In the genomic region with DNA sequence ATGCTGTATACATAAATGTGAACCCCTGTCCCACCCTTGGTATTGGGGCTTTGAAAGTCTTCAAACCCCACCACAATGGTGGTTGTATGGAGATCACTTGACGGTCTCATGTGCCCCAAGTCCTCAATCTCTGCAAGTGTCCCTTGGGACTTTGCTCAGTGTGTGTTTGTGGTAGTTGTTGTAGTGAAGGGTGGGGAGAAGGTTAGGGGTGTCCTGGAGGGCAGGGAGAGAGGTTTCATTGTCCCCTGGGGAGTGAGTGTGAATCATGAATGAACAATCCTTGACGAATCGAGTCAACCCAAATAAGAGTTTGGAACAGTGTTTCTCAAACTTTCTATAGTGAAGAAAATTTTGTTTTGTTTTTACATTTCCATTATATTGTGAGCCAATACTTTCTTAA, we compare ENCODE assay signal across 1 cellular context.
TF ChIP-seq lines count a peak whose summit lies in the region.

No MANE protein-coding gene starts in this region.

TF ChIP-seq in IMR-90, 13 proteins besides CTCF, POLR2A, EP300 and RAD21:
- TF ChIP-seq RFX5 (IDR thresholded peaks at IDR 0.05; ENCODE audit: low read depth, low read length), result no peak
- TF ChIP-seq, protein P1, sequence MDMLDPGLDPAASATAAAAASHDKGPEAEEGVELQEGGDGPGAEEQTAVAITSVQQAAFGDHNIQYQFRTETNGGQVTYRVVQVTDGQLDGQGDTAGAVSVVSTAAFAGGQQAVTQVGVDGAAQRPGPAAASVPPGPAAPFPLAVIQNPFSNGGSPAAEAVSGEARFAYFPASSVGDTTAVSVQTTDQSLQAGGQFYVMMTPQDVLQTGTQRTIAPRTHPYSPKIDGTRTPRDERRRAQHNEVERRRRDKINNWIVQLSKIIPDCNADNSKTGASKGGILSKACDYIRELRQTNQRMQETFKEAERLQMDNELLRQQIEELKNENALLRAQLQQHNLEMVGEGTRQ (IDR thresholded peaks at IDR 0.05; ENCODE audit: low read depth, low read length), result no peak
- no peak for TF ChIP-seq MAFK (IDR thresholded peaks at IDR 0.05; ENCODE audit: low read depth, low read length)
- no peak for TF ChIP-seq BHLHE40 (IDR thresholded peaks at IDR 0.05; ENCODE audit: low read depth, low read length)
- no peak for TF ChIP-seq CEBPB (IDR thresholded peaks at IDR 0.05; ENCODE audit: low read depth, low read length)
- no peak for TF ChIP-seq MAZ (IDR thresholded peaks at IDR 0.05; ENCODE audit: borderline replicate concordance, low read depth, low read length)
- TF ChIP-seq CHD1 (IDR thresholded peaks at IDR 0.05; ENCODE audit: low read depth, low read length), result no peak
- no peak for TF ChIP-seq FOS (IDR thresholded peaks at IDR 0.05; ENCODE audit: low read depth, low read length)
- no peak for TF ChIP-seq NFE2L2 (IDR thresholded peaks at IDR 0.05; ENCODE audit: low read depth, low read length)
- no peak for TF ChIP-seq SMC3 (IDR thresholded peaks at IDR 0.05; ENCODE audit: low read depth, low read length)
- TF ChIP-seq, protein P2, sequence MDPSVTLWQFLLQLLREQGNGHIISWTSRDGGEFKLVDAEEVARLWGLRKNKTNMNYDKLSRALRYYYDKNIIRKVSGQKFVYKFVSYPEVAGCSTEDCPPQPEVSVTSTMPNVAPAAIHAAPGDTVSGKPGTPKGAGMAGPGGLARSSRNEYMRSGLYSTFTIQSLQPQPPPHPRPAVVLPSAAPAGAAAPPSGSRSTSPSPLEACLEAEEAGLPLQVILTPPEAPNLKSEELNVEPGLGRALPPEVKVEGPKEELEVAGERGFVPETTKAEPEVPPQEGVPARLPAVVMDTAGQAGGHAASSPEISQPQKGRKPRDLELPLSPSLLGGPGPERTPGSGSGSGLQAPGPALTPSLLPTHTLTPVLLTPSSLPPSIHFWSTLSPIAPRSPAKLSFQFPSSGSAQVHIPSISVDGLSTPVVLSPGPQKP (IDR thresholded peaks at IDR 0.05; ENCODE audit: borderline replicate concordance, low read depth, low read length), result no peak
- no peak for TF ChIP-seq MXI1 (IDR thresholded peaks at IDR 0.05; ENCODE audit: borderline replicate concordance, low read depth, low read length)
- no peak for TF ChIP-seq RCOR1 (IDR thresholded peaks at IDR 0.05; ENCODE audit: insufficient replicate concordance, low read length)
